Comparison of ENCODE assay signal across 15 cellular contexts in the genomic region with DNA sequence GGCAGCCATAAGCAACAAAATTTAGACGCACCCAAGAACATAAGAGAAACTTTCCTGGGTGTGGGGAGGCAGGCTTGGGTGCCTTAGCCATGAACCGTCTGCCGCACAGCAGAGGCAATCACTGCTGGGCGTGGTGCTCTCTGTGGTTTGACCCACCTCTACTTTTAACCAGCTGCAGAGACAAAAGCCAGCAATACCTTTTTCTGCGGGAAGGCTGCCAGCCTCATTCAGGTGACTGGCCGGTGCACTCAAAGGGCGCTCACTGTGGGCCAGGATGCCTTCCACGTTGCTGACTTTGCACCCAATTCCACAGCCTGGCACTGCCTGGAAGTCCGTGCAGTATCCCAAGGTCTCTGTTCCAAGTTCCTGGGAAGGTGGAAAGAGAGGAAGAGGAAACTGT.
DNase-seq lines count a peak whose midpoint lies in the region; ATAC-seq and TF ChIP-seq lines count a peak whose summit lies in the region.
"Had no signal": no experiment of that assay in that cellular context is flagged by ENCODE, and none has a peak within 500 bp of the region (broad histone marks: within the 10 kb centered on the region; RNA-seq: fewer than 3 reads in every experiment).

No MANE protein-coding gene starts in this region.

- H3K27ac ChIP-seq in ovary, result no peak overlapping the region
- H3K27ac ChIP-seq: A549, epithelial cell of prostate, skin epidermis had no signal

- H3K4me3 ChIP-seq in epithelial cell of esophagus (ENCODE audit: low read length) (no peak overlapping the region), ovary (no peak overlapping the region)
- H3K4me3 ChIP-seq: A549, skin epidermis had no signal

- H3K4me1 ChIP-seq in ovary (ENCODE audit: insufficient read depth), result no peaks in the 10 kb centered on the region
- H3K4me1 ChIP-seq: A549 had no signal

- peak; percentile 48 for DNase-seq in NCI-H2029 (lab: John Stamatoyannopoulos, UW)
- DNase-seq in NCI-H2029 treated with DMSO at 0.1 percent for 48 hours (lab: John Stamatoyannopoulos, UW), result no peak
- peak in 3 of 5 donors; percentile 5 to 66 (median 8) for DNase-seq in T-helper 1 cell
- peak; percentile 32 for DNase-seq in epithelial cell of esophagus (ENCODE audit: low read depth)
- no peak for DNase-seq in SHP77 (lab: John Stamatoyannopoulos, UW)
- DNase-seq in ovary, result no peak
- DNase-seq: activated CD4-positive, CD25-positive, alpha-beta regulatory T cell; natural killer cell; NCI-H2081 treated with DMSO at 0.1 percent for 48 hours; Right ventricle myocardium superior had no signal

- H3K36me3 ChIP-seq in ovary, result no peaks in the 10 kb centered on the region

- 80 to 84% (median 81%) methylated on average over 9 of the region's 9 CpGs for WGBS in ovary, 3 donors

- TF ChIP-seq CTCF in epithelial cell of esophagus (IDR thresholded peaks at IDR 0.05; ENCODE audit: insufficient read depth, low read depth, low read length, missing control alignments) (no peak), ovary (IDR thresholded peaks at IDR 0.05) (no peak)

- H3K27me3 ChIP-seq in ovary, result no peaks in the 10 kb centered on the region

- no peak for TF ChIP-seq POLR2A in ovary (IDR thresholded peaks at IDR 0.05)

- ATAC-seq in GM18867 (IDR thresholded peaks at IDR 0.05; ENCODE audit: unreplicated experiment), result peak; percentile 46
- no peak for ATAC-seq in HG03565 (IDR thresholded peaks at IDR 0.05; ENCODE audit: unreplicated experiment)
- ATAC-seq: A549, natural killer cell had no signal

- no peak for TF ChIP-seq EP300 in ovary (IDR thresholded peaks at IDR 0.05)

- intact Hi-C loops in ovary (cut with DNase I), result no loop called here

- H3K9me3 ChIP-seq in ovary, result no peaks in the 10 kb centered on the region
- H3K9me3 ChIP-seq: A549 had no signal

Comparison
In these comparisons a context has a peak if more than half of its experiments do, and no peak if none do; other contexts are left out.
1. DNase-seq: peak in NCI-H2029 (single experiment), T-helper 1 cell (3 of 5) and epithelial cell of esophagus (single experiment); none in NCI-H2029 treated with DMSO at 0.1 percent for 48 hours (single experiment), SHP77 (0 of 2) and ovary (0 of 5).